Comparison of ENCODE assay signal across 9 cellular contexts in genomic region chr14:91269076-91269991, GRCh38. TPM values are rescaled to one million over a fixed set of nuclear protein-coding genes. Genes with fewer than 3 reads are reported as not detected.
DNase-seq lines count a peak whose midpoint lies in the region; ATAC-seq and TF ChIP-seq lines count a peak whose summit lies in the region.
"Had no signal": no experiment of that assay in that cellular context is flagged by ENCODE, and none has a peak within 500 bp of the region (broad histone marks: within the 10 kb centered on the region; RNA-seq: fewer than 3 reads in every experiment).

No MANE protein-coding gene starts in this region.

- intact Hi-C loops in naive thymus-derived CD4-positive, alpha-beta T cell (cut with micrococcal nuclease) = no loop called here

- H3K4me3 ChIP-seq in coronary artery = peak overlapping the region; percentile 51
- no peak overlapping the region for H3K4me3 ChIP-seq in naive thymus-derived CD4-positive, alpha-beta T cell (ENCODE audit: low read length)

- POLR2A ChIA-PET in naive thymus-derived CD4-positive, alpha-beta T cell (lab: Charles Lee) = no interaction called here
- POLR2A ChIA-PET in GM10248 (lab: Yijun Ruan, JAX) = no interaction called here

- no peaks in the 10 kb centered on the region for H3K9me3 ChIP-seq in naive thymus-derived CD4-positive, alpha-beta T cell (ENCODE audit: control insufficient read depth in 2 of 3, low read length in 3 of 3)

- peaks cover 0 to 52% (median 9%) of the 10 kb centered on the region in 3 experiments for H3K36me3 ChIP-seq in naive thymus-derived CD4-positive, alpha-beta T cell (ENCODE audit: control insufficient read depth in 2 of 3, insufficient read depth in 3 of 3, low read length in 3 of 3)

- CTCF ChIA-PET in naive thymus-derived CD4-positive, alpha-beta T cell (lab: Charles Lee) = interaction anchor here (1.5 kb wide), 1 partner anchor 92 kb away, joined by 7 read pairs; no protein-coding TSS in a partner anchor
- CTCF ChIA-PET in GM10248 (lab: Yijun Ruan, JAX) = interaction anchor here (1.0 to 1.8 kb wide), 3 partner anchors 16 to 96 kb away, joined by 3 to 4 read pairs (median 3); no protein-coding TSS in a partner anchor

- peaks cover 0 to 5% (median 0%) of the 10 kb centered on the region in 5 donors for H3K27me3 Mint-ChIP-seq in naive thymus-derived CD4-positive, alpha-beta T cell

- peaks cover 4 to 32% (median 19%) of the 10 kb centered on the region in 5 donors for H3K36me3 Mint-ChIP-seq in naive thymus-derived CD4-positive, alpha-beta T cell

- H3K4me1 Mint-ChIP-seq in naive thymus-derived CD4-positive, alpha-beta T cell = peaks cover 22 to 40% (median 37%) of the 10 kb centered on the region in 7 donors

- peaks cover 0 to 3% (median 0%) of the 10 kb centered on the region in 11 donors for H3K9me3 Mint-ChIP-seq in naive thymus-derived CD4-positive, alpha-beta T cell

- DNase-seq in Ammon's horn (ENCODE audit: low spot score) (peak; percentile 32), M059J (ENCODE audit: low read depth) (peak; percentile 16), coronary artery (ENCODE audit: low spot score) (no peak), GM10248 (ENCODE audit: extremely low spot score) (no peak), NCI-H2081 treated with DMSO at 0.1 percent for 48 hours (lab: John Stamatoyannopoulos, UW) (no peak)
- no peak for DNase-seq in naive thymus-derived CD4-positive, alpha-beta T cell
- DNase-seq: amniotic stem cell had no signal

- H3K27me3 ChIP-seq in naive thymus-derived CD4-positive, alpha-beta T cell (ENCODE audit: control insufficient read depth in 2 of 2, insufficient read depth in 2 of 2, low read length in 2 of 2) = no peaks in the 10 kb centered on the region

- no peak overlapping the region for H3K27ac ChIP-seq in coronary artery
- no peak overlapping the region for H3K27ac ChIP-seq in naive thymus-derived CD4-positive, alpha-beta T cell (ENCODE audit: low read depth, low read length)

- peak overlapping the region in 1 of 10 donors; percentile 56 for H3K4me3 Mint-ChIP-seq in naive thymus-derived CD4-positive, alpha-beta T cell

- peak overlapping the region in 7 of 9 donors; percentile 40 to 72 (median 51) for H3K27ac Mint-ChIP-seq in naive thymus-derived CD4-positive, alpha-beta T cell

- no peak for ATAC-seq in naive thymus-derived CD4-positive, alpha-beta T cell
- ATAC-seq in HG02798 (IDR thresholded peaks at IDR 0.05; ENCODE audit: poor library complexity, unreplicated experiment) = no peak
- no peak for ATAC-seq in HG02642 (IDR thresholded peaks at IDR 0.05; ENCODE audit: poor library complexity, unreplicated experiment)

- no peak for TF ChIP-seq CTCF in coronary artery (IDR thresholded peaks at IDR 0.05)
- TF ChIP-seq CTCF in GM10248 (IDR thresholded peaks at IDR 0.05; ENCODE audit: control extremely low read depth, extremely low read depth, low read depth, missing control alignments) = no peak

- no peaks in the 10 kb centered on the region for H3K4me1 ChIP-seq in naive thymus-derived CD4-positive, alpha-beta T cell (ENCODE audit: control insufficient read depth in 2 of 2, insufficient read depth in 2 of 2, low read length in 2 of 2)

RNA-seq across cellular contexts. Expression of gene GPR68, which starts 24.8 kb away (rescaled TPM):
- 0.71 and 1.6 TPM in 2 replicates for total RNA-seq in M059J (2014; rRNA removed; shearing (Covaris generic))
- 10 to 100 TPM in 1 of 5 experiments, 1 to 10 TPM in 3, under 1 TPM in 1; 0.86 to 38.6 (median 2.3) TPM for total RNA-seq in naive thymus-derived CD4-positive, alpha-beta T cell
- under 1 TPM in 1 of 2 donors, not detected in 1; 0.67 TPM for polyA plus RNA-seq in naive thymus-derived CD4-positive, alpha-beta T cell

Comparison
In these comparisons a context has a peak if more than half of its experiments do, and no peak if none do; other contexts are left out.
1. DNase-seq: peak in Ammon's horn (single experiment) and M059J (single experiment); none in coronary artery (single experiment), naive thymus-derived CD4-positive, alpha-beta T cell (0 of 9), GM10248 (single experiment) and NCI-H2081 treated with DMSO at 0.1 percent for 48 hours (single experiment).